In genomic region chr12:102300824-102301461, GRCh38 we compare ENCODE assay signal across 8 cellular contexts.
DNase-seq lines count a peak whose midpoint lies in the region; ATAC-seq and TF ChIP-seq lines count a peak whose summit lies in the region.

No MANE protein-coding gene starts in this region.

- ATAC-seq in HG03025 (IDR thresholded peaks at IDR 0.05; ENCODE audit: low FRiP score, unreplicated experiment): peak; percentile 69
- peak; percentile 86 for ATAC-seq in esophagus mucosa

- no peaks in the 10 kb centered on the region for H3K9me3 Mint-ChIP-seq in type B pancreatic cell

- peak; percentile 34 for DNase-seq in GM13976 (ENCODE audit: low spot score)
- peak; percentile 83 for DNase-seq in OCI-M1 (lab: John Stamatoyannopoulos, UW)
- DNase-seq in type B pancreatic cell (ENCODE audit: extremely low spot score, unreplicated experiment): no peak
- no peak for DNase-seq in OCI-M2 (lab: John Stamatoyannopoulos, UW; ENCODE audit: unreplicated experiment)
- no peak for DNase-seq in coronary artery (ENCODE audit: low spot score)

- H3K4me1 Mint-ChIP-seq in type B pancreatic cell (ENCODE audit: unreplicated experiment): no peaks in the 10 kb centered on the region

- no peak overlapping the region for H3K27ac Mint-ChIP-seq in type B pancreatic cell

- no peak overlapping the region for H3K4me3 ChIP-seq in coronary artery

- H3K4me3 Mint-ChIP-seq in type B pancreatic cell: no peak overlapping the region

- H3K27ac ChIP-seq in C4-2B (no peak overlapping the region), coronary artery (no peak overlapping the region)

- TF ChIP-seq CTCF in C4-2B (conservative IDR thresholded peaks at IDR 0.05) (peak; percentile 51), GM13976 (IDR thresholded peaks at IDR 0.05; ENCODE audit: borderline replicate concordance, control extremely low read depth, extremely low read depth, insufficient read depth, missing control alignments) (peak; percentile 37), type B pancreatic cell (conservative IDR thresholded peaks at IDR 0.05) (peak; percentile 47), coronary artery (IDR thresholded peaks at IDR 0.05) (no peak)

- no peaks in the 10 kb centered on the region for H3K27me3 Mint-ChIP-seq in type B pancreatic cell

- no peaks in the 10 kb centered on the region for H3K36me3 Mint-ChIP-seq in type B pancreatic cell

- in situ Hi-C loops in GM13976 (cut with MboI; ENCODE audit: low sequenced_read_pairs, unreplicated experiment): no loop called here

Comparison
In these comparisons a context has a peak if more than half of its experiments do, and no peak if none do; other contexts are left out.
1. DNase-seq: peak in GM13976 (single experiment) and OCI-M1 (single experiment); none in type B pancreatic cell (single experiment), OCI-M2 (single experiment) and coronary artery (single experiment).